20 cellular contexts compared by ENCODE assay signal in the genomic region with DNA sequence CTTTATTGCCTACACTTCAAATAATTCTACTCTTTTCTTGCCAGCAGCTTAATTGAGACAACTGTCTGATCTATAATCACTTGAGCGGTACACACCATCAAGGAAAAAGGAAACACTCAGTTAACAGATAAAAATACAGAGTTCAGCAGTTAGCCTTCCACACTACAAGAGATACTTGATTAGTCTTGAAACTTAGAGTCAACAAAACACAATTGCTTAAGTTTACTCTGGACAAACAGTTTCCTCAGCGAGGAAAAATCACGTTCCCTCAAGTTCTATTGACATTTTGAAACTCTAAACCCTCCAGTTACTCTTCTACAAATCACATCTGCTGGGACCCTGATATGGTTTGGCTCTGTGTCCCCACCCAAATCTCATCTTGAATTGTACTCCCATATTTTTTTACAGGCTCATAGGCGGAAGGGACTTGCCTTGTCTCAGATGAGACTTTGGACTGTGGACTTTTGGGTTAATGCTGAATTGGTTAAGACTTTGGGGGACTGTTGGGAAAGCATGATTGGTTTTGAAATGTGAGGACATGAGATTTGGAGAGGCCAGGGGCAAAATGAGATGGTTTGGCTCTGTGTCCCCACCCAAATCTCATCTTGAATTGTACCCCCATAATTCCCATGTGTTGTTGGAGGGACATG.
DNase-seq lines count a peak whose midpoint lies in the region; FAIRE-seq and TF ChIP-seq lines count a peak whose summit lies in the region.
"Had no signal": no experiment of that assay in that cellular context is flagged by ENCODE, and none has a peak within 500 bp of the region (broad histone marks: within the 10 kb centered on the region; RNA-seq: fewer than 3 reads in every experiment).

No MANE protein-coding gene starts in this region.

- FAIRE-seq in small intestine (lab: Jason Lieb, UNC): no peak
- FAIRE-seq: D721Med, H1, HTR-8/SVneo had no signal

- H3K27me3 ChIP-seq in hepatocyte (no peaks in the 10 kb centered on the region), small intestine (ENCODE audit: control insufficient read depth in 2 of 2, insufficient read depth in 2 of 2, low read length in 2 of 2) (peaks cover 0 to 3% of the 10 kb centered on the region in 2 donors)
- H3K27me3 ChIP-seq: BLaER1 treated with 17β-estradiol and CSF1 and Interleukin-3, amounts not matched to agents 10 nM and 100 nM had no signal

- intact Hi-C loops in activated CD4-positive, alpha-beta memory T cell treated with anti-CD3 and anti-CD28 coated beads for 36 hours (cut with micrococcal nuclease): no loop called here
- intact Hi-C loops in CD14-positive monocyte (cut with micrococcal nuclease): no loop called here

- CTCF ChIA-PET in activated CD4-positive, alpha-beta memory T cell treated with anti-CD3 and anti-CD28 coated beads for 36 hours (lab: Charles Lee): no interaction called here
- CTCF ChIA-PET in activated CD4-positive, alpha-beta memory T cell treated with anti-CD3 and anti-CD28 coated beads, Interleukin-2, amount 10 ng/mL, durations not matched to agents 7 days and 5 days (lab: Charles Lee): no interaction called here

- POLR2A ChIA-PET in activated CD4-positive, alpha-beta memory T cell treated with anti-CD3 and anti-CD28 coated beads for 36 hours (lab: Charles Lee): no interaction called here
- POLR2A ChIA-PET in activated CD4-positive, alpha-beta memory T cell treated with anti-CD3 and anti-CD28 coated beads, Interleukin-2, amount 10 ng/mL, durations not matched to agents 7 days and 5 days (lab: Charles Lee): no interaction called here

- TF ChIP-seq CTCF in VCaP (conservative IDR thresholded peaks at IDR 0.05) (no peak), hepatocyte (IDR thresholded peaks at IDR 0.05; ENCODE audit: poor library complexity) (no peak), progenitor cell of endocrine pancreas (IDR thresholded peaks at IDR 0.05; ENCODE audit: unreplicated experiment) (no peak), CD14-positive monocyte (IDR thresholded peaks at IDR 0.05) (no peak)

- H3K79me2 ChIP-seq in hepatocyte: no peaks in the 10 kb centered on the region

- no peaks in the 10 kb centered on the region for H4K20me1 ChIP-seq in hepatocyte (ENCODE audit: insufficient read depth, poor library complexity, severe bottlenecking)
- H4K20me1 ChIP-seq: BLaER1 treated with 17β-estradiol and CSF1 and Interleukin-3, amounts not matched to agents 10 nM and 100 nM had no signal

- H3K9me3 Mint-ChIP-seq in activated CD4-positive, alpha-beta memory T cell treated with anti-CD3 and anti-CD28 coated beads for 36 hours: peaks cover 13% of the 10 kb centered on the region
- peaks cover 21% of the 10 kb centered on the region for H3K9me3 Mint-ChIP-seq in activated CD4-positive, alpha-beta memory T cell treated with anti-CD3 and anti-CD28 coated beads, Interleukin-2, amount 10 ng/mL, durations not matched to agents 7 days and 5 days
- H3K9me3 Mint-ChIP-seq in progenitor cell of endocrine pancreas (ENCODE audit: low read depth) (peaks cover 17% of the 10 kb centered on the region), CD14-positive monocyte (peaks cover 9 to 21% (median 16%) of the 10 kb centered on the region in 7 donors)

- peak overlapping the region; percentile 34 for H3K27ac Mint-ChIP-seq in activated CD4-positive, alpha-beta memory T cell treated with anti-CD3 and anti-CD28 coated beads for 36 hours
- no peak overlapping the region for H3K27ac Mint-ChIP-seq in activated CD4-positive, alpha-beta memory T cell treated with anti-CD3 and anti-CD28 coated beads, Interleukin-2, amount 10 ng/mL, durations not matched to agents 7 days and 5 days
- peak overlapping the region; percentile 9 for H3K27ac Mint-ChIP-seq in progenitor cell of endocrine pancreas
- no peak overlapping the region for H3K27ac Mint-ChIP-seq in CD14-positive monocyte
- H3K27ac Mint-ChIP-seq: B cell; CD4-positive, CD25-positive, alpha-beta regulatory T cell; H9; IgD-negative memory B cell had no signal

- no peak overlapping the region for H3K4me3 Mint-ChIP-seq in activated CD4-positive, alpha-beta memory T cell treated with anti-CD3 and anti-CD28 coated beads for 36 hours
- no peak overlapping the region for H3K4me3 Mint-ChIP-seq in activated CD4-positive, alpha-beta memory T cell treated with anti-CD3 and anti-CD28 coated beads, Interleukin-2, amount 10 ng/mL, durations not matched to agents 7 days and 5 days
- H3K4me3 Mint-ChIP-seq in progenitor cell of endocrine pancreas (ENCODE audit: low read depth) (no peak overlapping the region), CD14-positive monocyte (no peak overlapping the region)
- H3K4me3 Mint-ChIP-seq: B cell; CD4-positive, CD25-positive, alpha-beta regulatory T cell; CD8-positive, alpha-beta memory T cell; H9; IgD-negative memory B cell had no signal

- H2AFZ ChIP-seq in hepatocyte: no peak overlapping the region

- H3K27ac ChIP-seq in VCaP: peak overlapping the region; percentile 10; the same call in 1 of the 2 replicates
- peak overlapping the region; percentile 37 for H3K27ac ChIP-seq in hepatocyte
- no peak overlapping the region for H3K27ac ChIP-seq in small intestine (ENCODE audit: low read depth in 1 of 2, low read length in 1 of 2)
- H3K27ac ChIP-seq: BLaER1 treated with 17β-estradiol and CSF1 and Interleukin-3, amounts not matched to agents 10 nM and 100 nM had no signal

- H3K36me3 Mint-ChIP-seq in activated CD4-positive, alpha-beta memory T cell treated with anti-CD3 and anti-CD28 coated beads for 36 hours: peaks cover 3% of the 10 kb centered on the region
- peaks cover 15% of the 10 kb centered on the region for H3K36me3 Mint-ChIP-seq in activated CD4-positive, alpha-beta memory T cell treated with anti-CD3 and anti-CD28 coated beads, Interleukin-2, amount 10 ng/mL, durations not matched to agents 7 days and 5 days (ENCODE audit: low read depth)
- H3K36me3 Mint-ChIP-seq in progenitor cell of endocrine pancreas (ENCODE audit: insufficient read depth) (no peaks in the 10 kb centered on the region), CD14-positive monocyte (no peaks in the 10 kb centered on the region)
- H3K36me3 Mint-ChIP-seq: CD4-positive, CD25-positive, alpha-beta regulatory T cell; IgD-negative memory B cell had no signal

- H3K4me1 Mint-ChIP-seq in activated CD4-positive, alpha-beta memory T cell treated with anti-CD3 and anti-CD28 coated beads for 36 hours (ENCODE audit: low read depth): no peaks in the 10 kb centered on the region
- H3K4me1 Mint-ChIP-seq in activated CD4-positive, alpha-beta memory T cell treated with anti-CD3 and anti-CD28 coated beads, Interleukin-2, amount 10 ng/mL, durations not matched to agents 7 days and 5 days: no peaks in the 10 kb centered on the region
- H3K4me1 Mint-ChIP-seq in progenitor cell of endocrine pancreas (ENCODE audit: low read depth) (no peaks in the 10 kb centered on the region), CD14-positive monocyte (no peaks in the 10 kb centered on the region)
- H3K4me1 Mint-ChIP-seq: B cell, IgD-negative memory B cell had no signal

- H3K36me3 ChIP-seq in hepatocyte (replicated peaks; ENCODE audit: insufficient read depth, low read depth) (no peaks in the 10 kb centered on the region), small intestine (ENCODE audit: control insufficient read depth in 2 of 2, insufficient read depth in 2 of 2, low read length in 2 of 2) (no peaks in the 10 kb centered on the region)
- H3K36me3 ChIP-seq: BLaER1 treated with 17β-estradiol and CSF1 and Interleukin-3, amounts not matched to agents 10 nM and 100 nM had no signal

- H3K9me3 ChIP-seq in hepatocyte (ENCODE audit: low read depth) (no peaks in the 10 kb centered on the region), small intestine (ENCODE audit: control insufficient read depth, low read depth) (no peaks in the 10 kb centered on the region)

- peaks cover 2% of the 10 kb centered on the region for H3K27me3 Mint-ChIP-seq in activated CD4-positive, alpha-beta memory T cell treated with anti-CD3 and anti-CD28 coated beads for 36 hours
- H3K27me3 Mint-ChIP-seq in activated CD4-positive, alpha-beta memory T cell treated with anti-CD3 and anti-CD28 coated beads, Interleukin-2, amount 10 ng/mL, durations not matched to agents 7 days and 5 days: peaks cover 14% of the 10 kb centered on the region
- H3K27me3 Mint-ChIP-seq in progenitor cell of endocrine pancreas: peaks cover 6% of the 10 kb centered on the region
- H3K27me3 Mint-ChIP-seq in CD14-positive monocyte (ENCODE audit: low read depth in 3 of 3): peaks cover 0 to 5% (median 3%) of the 10 kb centered on the region in 3 donors
- H3K27me3 Mint-ChIP-seq: CD4-positive, CD25-positive, alpha-beta regulatory T cell had no signal

- H3K4me3 ChIP-seq in hepatocyte (no peak overlapping the region), small intestine (ENCODE audit: low read depth in 1 of 2, low read length in 2 of 2) (no peak overlapping the region)
- H3K4me3 ChIP-seq: BLaER1 treated with 17β-estradiol and CSF1 and Interleukin-3, amounts not matched to agents 10 nM and 100 nM had no signal

- H3K4me2 ChIP-seq in hepatocyte: no peak overlapping the region
- H3K4me2 ChIP-seq: BLaER1 treated with 17β-estradiol and CSF1 and Interleukin-3, amounts not matched to agents 10 nM and 100 nM had no signal

- 57% methylated on average over 4 of the region's 4 CpGs for WGBS in hepatocyte (ENCODE audit: low lambda C conversion rate, missing lambda C conversion rate)
- 43 to 70% (median 56%) methylated on average over 4 of the region's 4 CpGs for WGBS in small intestine, 3 donors

- no peaks in the 10 kb centered on the region for H3K9me2 ChIP-seq in hepatocyte (replicated peaks; ENCODE audit: insufficient read depth)

- no peak for DNase-seq in activated CD4-positive, alpha-beta memory T cell treated with anti-CD3 and anti-CD28 coated beads for 36 hours
- DNase-seq in activated CD4-positive, alpha-beta memory T cell treated with anti-CD3 and anti-CD28 coated beads, Interleukin-2, amount 10 ng/mL, durations not matched to agents 7 days and 5 days: no peak
- DNase-seq in hepatocyte (ENCODE audit: low spot score) (no peak), progenitor cell of endocrine pancreas (ENCODE audit: low spot score, unreplicated experiment) (no peak), CD14-positive monocyte (ENCODE audit: low spot score) (no peak), small intestine (no peak), NCI-H82 treated with DMSO at 0.1 percent for 48 hours (lab: John Stamatoyannopoulos, UW; ENCODE audit: unreplicated experiment) (no peak)
- DNase-seq: CD4-positive, CD25-positive, alpha-beta regulatory T cell; CD8-positive, alpha-beta memory T cell; COR-L47; DMS79 treated with DMSO at 0.1 percent for 48 hours; GF-D8; H9 had no signal

- H3K4me1 ChIP-seq in hepatocyte (ENCODE audit: insufficient read depth): no peaks in the 10 kb centered on the region
- no peaks in the 10 kb centered on the region for H3K4me1 ChIP-seq in small intestine (ENCODE audit: control insufficient read depth in 2 of 2, insufficient read depth in 1 of 2, low read depth in 1 of 2, low read length in 1 of 2)

Comparison
In these comparisons a context has a peak if more than half of its experiments do, and no peak if none do; other contexts are left out.
1. H3K27ac Mint-ChIP-seq: peak in activated CD4-positive, alpha-beta memory T cell treated with anti-CD3 and anti-CD28 coated beads for 36 hours (single experiment) and progenitor cell of endocrine pancreas (single experiment); none in activated CD4-positive, alpha-beta memory T cell treated with anti-CD3 and anti-CD28 coated beads, Interleukin-2, amount 10 ng/mL, durations not matched to agents 7 days and 5 days (single experiment) and CD14-positive monocyte (0 of 7).
2. H3K27ac ChIP-seq: peak in VCaP (single experiment) and hepatocyte (single experiment); none in small intestine (0 of 2).